Comparison of ENCODE assay signal across 11 cellular contexts in the genomic region with DNA sequence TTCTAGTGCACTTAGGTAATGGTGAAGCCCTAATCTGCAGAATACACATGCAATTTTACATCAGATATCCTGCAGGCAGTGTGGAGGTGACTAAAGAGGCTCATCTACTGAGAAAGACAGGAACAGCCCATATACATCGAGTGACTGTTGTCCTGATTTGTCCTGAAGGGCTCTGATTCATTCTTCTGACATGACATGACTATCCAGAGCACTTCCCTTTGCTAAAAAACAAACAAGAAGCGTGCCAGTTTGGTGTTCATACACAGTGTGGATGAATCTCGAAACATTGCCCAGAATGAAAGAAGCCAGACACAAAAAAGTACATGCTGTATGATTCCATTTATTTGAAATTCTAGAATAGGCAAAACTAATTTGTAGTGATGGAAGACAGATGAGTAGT. TPM values are rescaled to one million over a fixed set of nuclear protein-coding genes. Genes with fewer than 3 reads are reported as not detected.
DNase-seq lines count a peak whose midpoint lies in the region; ATAC-seq and TF ChIP-seq lines count a peak whose summit lies in the region.
"Had no signal": no experiment of that assay in that cellular context is flagged by ENCODE, and none has a peak within 500 bp of the region (broad histone marks: within the 10 kb centered on the region; RNA-seq: fewer than 3 reads in every experiment).

No MANE protein-coding gene starts in this region.

- H3K9me3 ChIP-seq in mucosa of descending colon (no peaks in the 10 kb centered on the region), colonic mucosa (no peaks in the 10 kb centered on the region), hepatocyte (ENCODE audit: low read depth) (no peaks in the 10 kb centered on the region)

- H3K27me3 ChIP-seq in colonic mucosa (no peaks in the 10 kb centered on the region), hepatocyte (no peaks in the 10 kb centered on the region)

- H3K4me3 ChIP-seq in mucosa of descending colon (no peak overlapping the region), colonic mucosa (no peak overlapping the region), hepatocyte (no peak overlapping the region)

- no peak overlapping the region for H3K27ac ChIP-seq in colonic mucosa
- no peak overlapping the region for H3K27ac ChIP-seq in hepatocyte

- no peak overlapping the region for H2AFZ ChIP-seq in hepatocyte

- in situ Hi-C loops in ACHN (cut with HindIII; ENCODE audit: low pct_ligation_motif_present, low pct_unique_long_range_greater_than_20kb, low sequenced_read_pairs), result no loop called here

- no peaks in the 10 kb centered on the region for H3K9me2 ChIP-seq in hepatocyte (replicated peaks; ENCODE audit: insufficient read depth)

- no peak overlapping the region for H3K9ac ChIP-seq in colonic mucosa (ENCODE audit: low read depth in 2 of 2, low read length in 2 of 2)

- WGBS in hepatocyte (ENCODE audit: low lambda C conversion rate, missing lambda C conversion rate), result 61% methylated on average over 3 of the region's 3 CpGs

- no peaks in the 10 kb centered on the region for H3K79me2 ChIP-seq in hepatocyte

- H3K4me2 ChIP-seq in hepatocyte, result no peak overlapping the region

- intact Hi-C loops in mucosa of descending colon (cut with DNase I, micrococcal nuclease), result loop anchor here (5.0 kb wide), 2 partner anchors 325 to 330 kb away; no protein-coding TSS in a partner anchor
- intact Hi-C loops in colonic mucosa (cut with DNase I), result loop anchor here (2.0 to 10.0 kb wide), 3 partner anchors 108 to 328 kb away; no protein-coding TSS in a partner anchor

- no peaks in the 10 kb centered on the region for H3K36me3 ChIP-seq in mucosa of descending colon (ENCODE audit: low read depth)
- no peaks in the 10 kb centered on the region for H3K36me3 ChIP-seq in colonic mucosa
- H3K36me3 ChIP-seq in hepatocyte (replicated peaks; ENCODE audit: insufficient read depth, low read depth), result no peaks in the 10 kb centered on the region

- no peaks in the 10 kb centered on the region for H3K4me1 ChIP-seq in mucosa of descending colon (ENCODE audit: low read depth)
- H3K4me1 ChIP-seq in colonic mucosa, result no peaks in the 10 kb centered on the region
- peaks cover 8% of the 10 kb centered on the region for H3K4me1 ChIP-seq in hepatocyte (ENCODE audit: insufficient read depth)

- peak; percentile 59 for DNase-seq in GM04504 (ENCODE audit: low read depth)
- DNase-seq in NCI-H226, result peak; percentile 49
- DNase-seq in dermis microvascular lymphatic vessel endothelial cell (ENCODE audit: low read depth in 2 of 2), result peak; percentile 78 to 86
- DNase-seq in mucosa of descending colon, result no peak
- DNase-seq in colonic mucosa, result no peak
- no peak for DNase-seq in hepatocyte (ENCODE audit: low spot score)
- no peak for DNase-seq in ACHN
- DNase-seq: activated effector memory CD4-positive, alpha-beta T cell treated with anti-CD3 and anti-CD28 coated beads, Interleukin-2, amount 50 U/mL, for 16 hours; midbrain; NCI-H510A had no signal

- ATAC-seq in mucosa of descending colon (peak; percentile 60), HG02885 (IDR thresholded peaks at IDR 0.05; ENCODE audit: poor library complexity, unreplicated experiment) (no peak)

- TF ChIP-seq CTCF in mucosa of descending colon (IDR thresholded peaks at IDR 0.05) (no peak), colonic mucosa (IDR thresholded peaks at IDR 0.05) (no peak), hepatocyte (IDR thresholded peaks at IDR 0.05; ENCODE audit: poor library complexity) (no peak)

- no peaks in the 10 kb centered on the region for H4K20me1 ChIP-seq in hepatocyte (ENCODE audit: insufficient read depth, poor library complexity, severe bottlenecking)

RNA-seq across cellular contexts. Expression of gene AMPD3, which starts 48.0 kb away (rescaled TPM):
- total RNA-seq in dermis microvascular lymphatic vessel endothelial cell (1.3 and 3.5 TPM in 2 replicates), mucosa of descending colon (10 to 100 TPM in 2 of 3 donors, 1 to 10 TPM in 1; 7.2 to 16.2 (median 10.6) TPM), colonic mucosa (1 to 10 TPM; 7.9 to 9.7 TPM), hepatocyte (3.4 and 4.1 TPM in 2 replicates)
- polyA plus RNA-seq in hepatocyte, result 1.8 and 3.6 TPM in 2 replicates

Comparison
In these comparisons a context has a peak if more than half of its experiments do, and no peak if none do; other contexts are left out.
1. DNase-seq: peak in GM04504 (single experiment), NCI-H226 (single experiment) and dermis microvascular lymphatic vessel endothelial cell (2 of 2); none in mucosa of descending colon (0 of 3), colonic mucosa (single experiment), hepatocyte (single experiment) and ACHN (single experiment).